In genomic region chr7:36598056-36598675, GRCh38 we compare ENCODE assay signal across 19 cellular contexts.
DNase-seq lines count a peak whose midpoint lies in the region; ATAC-seq and TF ChIP-seq lines count a peak whose summit lies in the region.
"Had no signal": no experiment of that assay in that cellular context is flagged by ENCODE, and none has a peak within 500 bp of the region (broad histone marks: within the 10 kb centered on the region; RNA-seq: fewer than 3 reads in every experiment).

No MANE protein-coding gene starts in this region.

- no peak overlapping the region for H3K27ac Mint-ChIP-seq in GM23338
- no peak overlapping the region for H3K27ac Mint-ChIP-seq in endodermal cell
- H3K27ac Mint-ChIP-seq: activated CD4-positive, alpha-beta T cell treated with anti-CD3 and anti-CD28 coated beads for 36 hours; H9 had no signal

- no peak overlapping the region for H3K4me3 Mint-ChIP-seq in GM23338
- no peak overlapping the region for H3K4me3 Mint-ChIP-seq in endodermal cell
- H3K4me3 Mint-ChIP-seq: activated CD4-positive, alpha-beta T cell treated with anti-CD3 and anti-CD28 coated beads for 36 hours; effector memory CD8-positive, alpha-beta T cell; H9 had no signal

- TF ChIP-seq CTCF in GM23338 (conservative IDR thresholded peaks at IDR 0.05; ENCODE audit: low read depth in 2 of 2) (no peak), PC-3 (conservative IDR thresholded peaks at IDR 0.05; ENCODE audit: low read depth, low read length) (no peak), endodermal cell (conservative IDR thresholded peaks at IDR 0.05) (no peak), BE2C (IDR thresholded peaks at IDR 0.05; ENCODE audit: low read depth, low read length) (no peak), ovary (IDR thresholded peaks at IDR 0.05) (no peak)

- intact Hi-C loops in PC-3 (cut with micrococcal nuclease) (no loop called here), ovary (cut with DNase I) (no loop called here)

- H3K27me3 Mint-ChIP-seq in GM23338 (ENCODE audit: insufficient read depth, low read depth, poor library complexity) (peaks cover 3% of the 10 kb centered on the region), endodermal cell (ENCODE audit: insufficient read depth) (no peaks in the 10 kb centered on the region)
- H3K27me3 Mint-ChIP-seq: activated CD4-positive, alpha-beta T cell treated with anti-CD3 and anti-CD28 coated beads for 36 hours; effector memory CD8-positive, alpha-beta T cell had no signal

- no peak for DNase-seq in GM23338 (ENCODE audit: low spot score)
- DNase-seq in PC-3 = peak; percentile 7
- DNase-seq in endodermal cell = peak; percentile 64
- DNase-seq in myocyte (ENCODE audit: low read depth) = peak; percentile 31
- DNase-seq in BE2C = no peak
- no peak for DNase-seq in effector CD8-positive, alpha-beta T cell (lab: John Stamatoyannopoulos, UW)
- DNase-seq in ovary = no peak
- DNase-seq: activated CD4-positive, alpha-beta T cell treated with anti-CD3 and anti-CD28 coated beads for 36 hours; activated CD8-positive, alpha-beta memory T cell treated with anti-CD3 and anti-CD28 coated beads, Interleukin-2, amount 50 U/mL, for 48 hours; activated naive CD4-positive, alpha-beta T cell; effector memory CD8-positive, alpha-beta T cell; glutamatergic neuron; H9; lower lobe of right lung; MG63; NCI-H1417 treated with DMSO at 0.1 percent for 48 hours; NCI-H524; upper lobe of left lung had no signal

- no peaks in the 10 kb centered on the region for H3K27me3 ChIP-seq in GM23338 (ENCODE audit: insufficient read depth)
- no peaks in the 10 kb centered on the region for H3K27me3 ChIP-seq in PC-3 (ENCODE audit: low read length)
- H3K27me3 ChIP-seq in endodermal cell (ENCODE audit: control insufficient read depth, insufficient read depth, low read length, poor library complexity, severe bottlenecking) = no peaks in the 10 kb centered on the region
- no peaks in the 10 kb centered on the region for H3K27me3 ChIP-seq in BE2C
- no peaks in the 10 kb centered on the region for H3K27me3 ChIP-seq in ovary
- H3K27me3 ChIP-seq: MG63, right atrium auricular region, upper lobe of left lung had no signal

- no peak for TF ChIP-seq POLR2A in ovary (IDR thresholded peaks at IDR 0.05)

- POLR2A ChIA-PET in PC-3 (lab: Charles Lee; ENCODE audit: unreplicated experiment) = no interaction called here

- H3K4me1 Mint-ChIP-seq in GM23338 = peaks cover 10% of the 10 kb centered on the region; the same call in 2 of the 3 replicates
- no peaks in the 10 kb centered on the region for H3K4me1 Mint-ChIP-seq in endodermal cell

- TF ChIP-seq EP300 in ovary (IDR thresholded peaks at IDR 0.05) = no peak

- H3F3A ChIP-seq in GM23338 (replicated peaks; ENCODE audit: low read depth) (no peaks in the 10 kb centered on the region), PC-3 (ENCODE audit: low read length, unreplicated experiment) (no peaks in the 10 kb centered on the region)

- 85 to 100% methylated on average over 2 to 3 of the region's 3 CpGs for WGBS in endodermal cell (ENCODE audit: insufficient coverage in 1 of 2, insufficient read length in 1 of 2), 2 experiments
- 68 to 76% (median 73%) methylated on average over 3 of the region's 3 CpGs for WGBS in ovary, 3 donors

- H3K4me3 ChIP-seq in GM23338 (no peak overlapping the region), PC-3 (ENCODE audit: low read length) (no peak overlapping the region), endodermal cell (ENCODE audit: low read length) (no peak overlapping the region), BE2C (ENCODE audit: low read depth, low read length) (no peak overlapping the region), ovary (no peak overlapping the region)
- H3K4me3 ChIP-seq: lower lobe of right lung, MG63, right atrium auricular region, upper lobe of left lung had no signal

- H4K20me1 ChIP-seq in GM23338 (replicated peaks; ENCODE audit: insufficient read depth) (no peaks in the 10 kb centered on the region), PC-3 (ENCODE audit: low read length) (no peaks in the 10 kb centered on the region)

- no peaks in the 10 kb centered on the region for H3K79me2 ChIP-seq in GM23338 (replicated peaks; ENCODE audit: insufficient read depth)
- H3K79me2 ChIP-seq in PC-3 (ENCODE audit: low read length) = no peaks in the 10 kb centered on the region

- H3K36me3 Mint-ChIP-seq in GM23338 (ENCODE audit: low read depth) (no peaks in the 10 kb centered on the region), endodermal cell (ENCODE audit: low read depth) (no peaks in the 10 kb centered on the region)

- H3K36me3 ChIP-seq in GM23338 (ENCODE audit: insufficient read depth) (no peaks in the 10 kb centered on the region), PC-3 (ENCODE audit: low read depth, low read length) (no peaks in the 10 kb centered on the region), endodermal cell (ENCODE audit: control insufficient read depth, insufficient read depth, low read length) (no peaks in the 10 kb centered on the region), BE2C (no peaks in the 10 kb centered on the region), ovary (no peaks in the 10 kb centered on the region)
- H3K36me3 ChIP-seq: lower lobe of right lung, MG63, right atrium auricular region had no signal

- H3K9me2 ChIP-seq in GM23338 (ENCODE audit: insufficient read depth) = peaks cover 4% of the 10 kb centered on the region; the same call in 1 of the 2 replicates
- H3K9me2 ChIP-seq in PC-3 (replicated peaks; ENCODE audit: low read length) = no peaks in the 10 kb centered on the region

- peak; percentile 39; the same call in 2 of the 3 replicates for ATAC-seq in GM23338
- ATAC-seq in PC-3 = no peak
- ATAC-seq: effector memory CD8-positive, alpha-beta T cell; lower lobe of right lung had no signal

- H3K9me3 Mint-ChIP-seq in GM23338 = no peaks in the 10 kb centered on the region
- no peaks in the 10 kb centered on the region for H3K9me3 Mint-ChIP-seq in endodermal cell
- H3K9me3 Mint-ChIP-seq: effector memory CD8-positive, alpha-beta T cell; H9 had no signal

- no TSS peak for BruUV-seq in PC-3 (replicated peaks; lab: Mats Ljungman, UMichigan)

- H3K27ac ChIP-seq in GM23338 (ENCODE audit: low read depth) = no peak overlapping the region
- H3K27ac ChIP-seq in PC-3 (ENCODE audit: low read length) = peak overlapping the region; percentile 91
- no peak overlapping the region for H3K27ac ChIP-seq in endodermal cell (ENCODE audit: low read depth, low read length)
- H3K27ac ChIP-seq in ovary = no peak overlapping the region
- H3K27ac ChIP-seq: lower lobe of right lung, right atrium auricular region, upper lobe of left lung had no signal

- peak overlapping the region; percentile 50 for H3K9ac ChIP-seq in PC-3 (ENCODE audit: low read length)
- H3K9ac ChIP-seq in endodermal cell (ENCODE audit: extremely low read depth, low read length, poor library complexity, severe bottlenecking) = no peak overlapping the region

- H3K9me3 ChIP-seq in PC-3 (ENCODE audit: low read length) = no peaks in the 10 kb centered on the region
- H3K9me3 ChIP-seq in endodermal cell (ENCODE audit: control insufficient read depth, low read length) = no peaks in the 10 kb centered on the region
- H3K9me3 ChIP-seq in BE2C = no peaks in the 10 kb centered on the region
- no peaks in the 10 kb centered on the region for H3K9me3 ChIP-seq in ovary
- H3K9me3 ChIP-seq: lower lobe of right lung, MG63, right atrium auricular region, upper lobe of left lung had no signal

- H2AFZ ChIP-seq in GM23338 = no peak overlapping the region
- no peak overlapping the region for H2AFZ ChIP-seq in PC-3 (ENCODE audit: low read length)

- H3K4me2 ChIP-seq in GM23338 = no peak overlapping the region
- H3K4me2 ChIP-seq in PC-3 (ENCODE audit: low read length) = peak overlapping the region; percentile 61

- 0 out of 2 replicates have a peak, but pooled peaks cover 6% of the 10 kb centered on the region for H3K4me1 ChIP-seq in GM23338 (ENCODE audit: insufficient read depth)
- peaks cover 41% of the 10 kb centered on the region for H3K4me1 ChIP-seq in PC-3 (ENCODE audit: insufficient read depth, low read length)
- no peaks in the 10 kb centered on the region for H3K4me1 ChIP-seq in endodermal cell (ENCODE audit: control insufficient read depth, insufficient read depth, low read length)
- H3K4me1 ChIP-seq in BE2C = no peaks in the 10 kb centered on the region
- no peaks in the 10 kb centered on the region for H3K4me1 ChIP-seq in ovary (ENCODE audit: insufficient read depth)
- H3K4me1 ChIP-seq: right atrium auricular region had no signal

- CTCF ChIA-PET in PC-3 (lab: Charles Lee) = no interaction called here

TF ChIP-seq in GM23338, 12 proteins besides CTCF, POLR2A, EP300 and RAD21:
- TF ChIP-seq REST (IDR thresholded peaks at IDR 0.05; ENCODE audit: unreplicated experiment) (peak; percentile 62), ZNF114 (CRISPR knock-in tag; IDR thresholded peaks at IDR 0.05) (no peak)

Comparison
In these comparisons a context has a peak if more than half of its experiments do, and no peak if none do; other contexts are left out.
1. DNase-seq: peak in PC-3 (single experiment), endodermal cell (single experiment) and myocyte (single experiment); none in GM23338 (single experiment), BE2C (single experiment), effector CD8-positive, alpha-beta T cell (single experiment) and ovary (0 of 5).